Comparison of ENCODE assay signal across 12 cellular contexts in genomic region chr18:79796531-79797390, GRCh38. TPM values are rescaled to one million over a fixed set of nuclear protein-coding genes. Genes with fewer than 3 reads are reported as not detected.
DNase-seq lines count a peak whose midpoint lies in the region; ATAC-seq lines count a peak whose summit lies in the region.
"Had no signal": no experiment of that assay in that cellular context is flagged by ENCODE, and none has a peak within 500 bp of the region (broad histone marks: within the 10 kb centered on the region; RNA-seq: fewer than 3 reads in every experiment).

No MANE protein-coding gene starts in this region.

- no peak overlapping the region for H3K27ac ChIP-seq in CD4-positive, alpha-beta memory T cell (ENCODE audit: low read depth, low read length)
- H3K27ac ChIP-seq: colonic mucosa had no signal

- H3K27me3 Mint-ChIP-seq in CD4-positive, alpha-beta memory T cell: peaks cover 41 to 46% of the 10 kb centered on the region in 2 donors
- H3K27me3 Mint-ChIP-seq in activated T-helper 1 cell treated with anti-CD3 and anti-CD28 coated beads, Interleukin-12 subunit alpha, Interleukin-12 subunit beta, Interleukin-2, Interleukin-4 antibody, amounts not matched to agents 30 ng/mL and 10 ng/mL and 1 ng/mL, durations not matched to agents 14 hours and 24 hours and 36 hours (ENCODE audit: insufficient read depth): peaks cover 47% of the 10 kb centered on the region
- peaks cover 30% of the 10 kb centered on the region for H3K27me3 Mint-ChIP-seq in memory B cell

- no peaks in the 10 kb centered on the region for H3K4me1 ChIP-seq in CD4-positive, alpha-beta memory T cell (ENCODE audit: insufficient read depth, low read length)

- H3K36me3 Mint-ChIP-seq in CD4-positive, alpha-beta memory T cell: peaks cover 0 to 4% of the 10 kb centered on the region in 2 donors
- peaks cover 2% of the 10 kb centered on the region for H3K36me3 Mint-ChIP-seq in activated T-helper 1 cell treated with anti-CD3 and anti-CD28 coated beads, Interleukin-12 subunit alpha, Interleukin-12 subunit beta, Interleukin-2, Interleukin-4 antibody, amounts not matched to agents 30 ng/mL and 10 ng/mL and 1 ng/mL, durations not matched to agents 14 hours and 24 hours and 36 hours (ENCODE audit: low read depth)
- H3K36me3 Mint-ChIP-seq in memory B cell: peaks cover 4% of the 10 kb centered on the region

- POLR2A ChIA-PET in CD4-positive, alpha-beta memory T cell (lab: Charles Lee; ENCODE audit: partially characterized antibody): no interaction called here

- H3K9me3 Mint-ChIP-seq in CD4-positive, alpha-beta memory T cell: peaks cover 0 to 1% (median 0%) of the 10 kb centered on the region in 8 donors
- H3K9me3 Mint-ChIP-seq in activated T-helper 1 cell treated with anti-CD3 and anti-CD28 coated beads, Interleukin-12 subunit alpha, Interleukin-12 subunit beta, Interleukin-2, Interleukin-4 antibody, amounts not matched to agents 30 ng/mL and 10 ng/mL and 1 ng/mL, durations not matched to agents 14 hours and 24 hours and 36 hours: no peaks in the 10 kb centered on the region
- no peaks in the 10 kb centered on the region for H3K9me3 Mint-ChIP-seq in memory B cell

- H3K4me3 Mint-ChIP-seq in CD4-positive, alpha-beta memory T cell: peak overlapping the region in 7 of 8 donors; percentile 35 to 90 (median 76)
- peak overlapping the region; percentile 55 for H3K4me3 Mint-ChIP-seq in activated T-helper 1 cell treated with anti-CD3 and anti-CD28 coated beads, Interleukin-12 subunit alpha, Interleukin-12 subunit beta, Interleukin-2, Interleukin-4 antibody, amounts not matched to agents 30 ng/mL and 10 ng/mL and 1 ng/mL, durations not matched to agents 14 hours and 24 hours and 36 hours
- peak overlapping the region; percentile 84 for H3K4me3 Mint-ChIP-seq in memory B cell

- H3K4me3 ChIP-seq in CD4-positive, alpha-beta memory T cell (ENCODE audit: low read length in 2 of 2): no peak overlapping the region
- H3K4me3 ChIP-seq: colonic mucosa had no signal

- no peaks in the 10 kb centered on the region for H3K27me3 ChIP-seq in CD4-positive, alpha-beta memory T cell (ENCODE audit: insufficient read depth, low read length)

- no peak overlapping the region for H3K27ac Mint-ChIP-seq in CD4-positive, alpha-beta memory T cell
- no peak overlapping the region for H3K27ac Mint-ChIP-seq in activated T-helper 1 cell treated with anti-CD3 and anti-CD28 coated beads, Interleukin-12 subunit alpha, Interleukin-12 subunit beta, Interleukin-2, Interleukin-4 antibody, amounts not matched to agents 30 ng/mL and 10 ng/mL and 1 ng/mL, durations not matched to agents 14 hours and 24 hours and 36 hours
- H3K27ac Mint-ChIP-seq in memory B cell: peak overlapping the region; percentile 12

- H3K36me3 ChIP-seq in CD4-positive, alpha-beta memory T cell (ENCODE audit: insufficient read depth, low read length): no peaks in the 10 kb centered on the region
- H3K36me3 ChIP-seq: colonic mucosa had no signal

- intact Hi-C loops in CD4-positive, alpha-beta memory T cell (cut with micrococcal nuclease): no loop called here
- intact Hi-C loops in activated T-helper 1 cell treated with anti-CD3 and anti-CD28 coated beads, Interleukin-12 subunit alpha, Interleukin-12 subunit beta, Interleukin-2, Interleukin-4 antibody, amounts not matched to agents 30 ng/mL and 10 ng/mL and 1 ng/mL, durations not matched to agents 14 hours and 24 hours and 36 hours (cut with micrococcal nuclease): loop anchor here (10.0 kb wide), 2 partner anchors 148 to 188 kb away; partner anchors contain the start of gene TXNL4A
- intact Hi-C loops in Right ventricle myocardium inferior (cut with DNase I): no loop called here

- no peak for ATAC-seq in memory B cell (ENCODE audit: low read depth)
- no peak for ATAC-seq in Right ventricle myocardium inferior
- ATAC-seq in GM21390 (IDR thresholded peaks at IDR 0.05; ENCODE audit: unreplicated experiment): no peak

- H3K4me1 Mint-ChIP-seq in CD4-positive, alpha-beta memory T cell: peaks cover 4 to 16% (median 6%) of the 10 kb centered on the region in 4 donors
- H3K4me1 Mint-ChIP-seq in activated T-helper 1 cell treated with anti-CD3 and anti-CD28 coated beads, Interleukin-12 subunit alpha, Interleukin-12 subunit beta, Interleukin-2, Interleukin-4 antibody, amounts not matched to agents 30 ng/mL and 10 ng/mL and 1 ng/mL, durations not matched to agents 14 hours and 24 hours and 36 hours (ENCODE audit: low read depth): peaks cover 18% of the 10 kb centered on the region
- H3K4me1 Mint-ChIP-seq in memory B cell: peaks cover 23% of the 10 kb centered on the region

- H3K9me3 ChIP-seq in CD4-positive, alpha-beta memory T cell (ENCODE audit: control insufficient read depth in 1 of 2, low read length in 2 of 2): no peaks in the 10 kb centered on the region
- H3K9me3 ChIP-seq: colonic mucosa had no signal

- CTCF ChIA-PET in CD4-positive, alpha-beta memory T cell (lab: Charles Lee; ENCODE audit: partially characterized antibody): no interaction called here

- peak; percentile 25 for DNase-seq in AG08395 (ENCODE audit: low spot score)
- DNase-seq in CD4-positive, alpha-beta memory T cell: no peak
- DNase-seq in activated T-helper 1 cell treated with anti-CD3 and anti-CD28 coated beads, Interleukin-12 subunit alpha, Interleukin-12 subunit beta, Interleukin-2, Interleukin-4 antibody, amounts not matched to agents 30 ng/mL and 10 ng/mL and 1 ng/mL, durations not matched to agents 14 hours and 24 hours and 36 hours (ENCODE audit: low spot score): no peak
- DNase-seq in memory B cell (ENCODE audit: low spot score in 2 of 2): no peak
- no peak for DNase-seq in stimulated activated CD4-positive, alpha-beta T cell treated with anti-CD3 and anti-CD28 coated beads, Interleukin-1b, Interleukin-23, amount 100 ng/mL, for 48 hours
- DNase-seq in glomerular visceral epithelial cell (ENCODE audit: extremely low spot score): no peak
- DNase-seq in Right ventricle myocardium inferior (ENCODE audit: missing footprints): no peak
- DNase-seq: colonic mucosa had no signal

RNA-seq across cellular contexts. Expression of gene KCNG2, which starts 1.0 kb away (rescaled TPM):
- total RNA-seq in CD4-positive, alpha-beta memory T cell: not detected
- polyA plus RNA-seq in CD4-positive, alpha-beta memory T cell: not detected
- not detected in 2 replicates for total RNA-seq in activated T-helper 1 cell treated with anti-CD3 and anti-CD28 coated beads, Interleukin-12 subunit alpha, Interleukin-12 subunit beta, Interleukin-2, Interleukin-4 antibody, amounts not matched to agents 30 ng/mL and 10 ng/mL and 1 ng/mL, durations not matched to agents 14 hours and 24 hours and 36 hours
- not detected for total RNA-seq in Right ventricle myocardium inferior
- total RNA-seq: Daoy; glomerular endothelial cell; T-helper 2 cell treated with Interferon-gamma antibody and Interleukin-4, amounts not matched to agents 100 ng/mL and 5 ng/mL, for 36 hours had no signal
